ENCODE assay signal across 1 cellular context in the genomic region with DNA sequence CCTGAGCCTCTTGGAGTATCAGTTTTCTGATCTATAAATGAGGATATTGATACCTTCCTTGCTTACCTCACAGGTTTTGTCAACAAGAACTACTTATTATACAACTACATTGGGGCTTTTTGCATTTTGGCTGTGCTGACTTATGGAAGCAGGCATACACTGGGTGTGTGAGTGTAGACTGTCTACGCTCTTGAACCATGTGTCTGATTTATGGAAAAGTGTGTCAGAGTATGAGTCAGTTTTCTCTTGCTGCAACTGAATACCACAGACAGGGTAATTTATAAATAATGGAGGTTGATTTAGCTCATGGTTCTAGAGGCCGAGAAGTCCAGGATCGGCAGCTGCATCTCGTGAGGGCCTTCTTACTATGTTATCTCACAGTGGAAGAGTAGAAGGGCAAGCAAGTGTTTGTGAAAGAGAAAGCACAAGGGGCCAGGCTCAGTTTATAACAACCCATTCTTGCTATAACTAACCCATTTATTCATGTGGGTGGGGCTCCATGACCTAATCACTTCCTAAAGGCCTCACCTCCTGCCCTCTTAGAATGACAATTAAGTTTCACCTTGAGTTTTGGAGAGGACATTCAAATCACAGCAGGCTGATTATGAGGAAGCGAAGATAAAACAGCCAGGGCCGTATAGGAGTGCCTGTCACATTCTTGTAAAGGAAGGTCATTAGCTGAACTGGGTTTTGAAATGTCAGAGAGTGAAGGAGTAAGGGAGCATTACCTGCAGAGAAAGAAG.
TF ChIP-seq lines count a peak whose summit lies in the region.

No MANE protein-coding gene starts in this region.

TF ChIP-seq in HepG2, 621 proteins besides CTCF, POLR2A, EP300 and RAD21:
- TF ChIP-seq NFKB2 (CRISPR knock-in tag; IDR thresholded peaks at IDR 0.05; ENCODE audit: borderline replicate concordance) (no peak), E2F5 (CRISPR knock-in tag; conservative IDR thresholded peaks at IDR 0.05) (no peak), ZNF564 (CRISPR knock-in tag; IDR thresholded peaks at IDR 0.05) (0 out of 2 replicates have a peak, but pooled peaks have one; percentile 35), MED1 (CRISPR knock-in tag; IDR thresholded peaks at IDR 0.05) (no peak), ZFAT (CRISPR knock-in tag; conservative IDR thresholded peaks at IDR 0.05) (no peak), MTERF4 (CRISPR knock-in tag; IDR thresholded peaks at IDR 0.05) (no peak), SRSF1 (optimal IDR thresholded peaks at IDR 0.05; ENCODE audit: low read depth, low read length) (no peak)
